Comparison of ENCODE assay signal across 10 cellular contexts in the genomic region with DNA sequence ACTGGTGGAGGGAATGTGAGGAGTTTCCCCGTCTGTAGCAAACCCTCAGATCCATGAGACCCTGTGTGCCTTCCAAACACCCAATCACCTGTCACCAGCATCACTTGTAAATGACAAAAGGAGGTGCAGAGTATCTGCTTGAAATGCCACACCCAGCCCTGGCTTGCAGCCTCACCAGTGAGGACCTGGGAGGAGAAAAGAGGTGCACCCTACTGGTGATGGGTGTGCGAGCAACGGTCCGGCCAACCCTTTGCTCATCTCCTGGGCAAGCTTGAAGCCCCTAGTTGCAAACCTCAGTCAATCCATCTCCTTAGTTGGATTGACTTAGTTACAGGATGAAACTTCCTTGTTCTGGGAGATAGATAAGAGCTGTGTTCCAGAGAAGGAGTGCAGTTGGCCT.
DNase-seq lines count a peak whose midpoint lies in the region; ATAC-seq, FAIRE-seq and TF ChIP-seq lines count a peak whose summit lies in the region.
"Had no signal": no experiment of that assay in that cellular context is flagged by ENCODE, and none has a peak within 500 bp of the region (broad histone marks: within the 10 kb centered on the region; RNA-seq: fewer than 3 reads in every experiment).

No MANE protein-coding gene starts in this region.

- ATAC-seq in GM19328 (IDR thresholded peaks at IDR 0.05; ENCODE audit: unreplicated experiment) (peak; percentile 69), HG03520 (IDR thresholded peaks at IDR 0.05; ENCODE audit: unreplicated experiment) (peak; percentile 76)

- no peak overlapping the region for H3K27ac ChIP-seq in brain microvascular endothelial cell
- H3K27ac ChIP-seq in small intestine (ENCODE audit: low read depth in 1 of 2, low read length in 1 of 2), result no peak overlapping the region
- H3K27ac ChIP-seq: SK-N-MC had no signal

- H3K4me3 ChIP-seq in brain microvascular endothelial cell (ENCODE audit: low read depth, low read length), result no peak overlapping the region
- H3K4me3 ChIP-seq in small intestine (ENCODE audit: low read depth in 1 of 2, low read length in 2 of 2), result no peak overlapping the region
- H3K4me3 ChIP-seq: SK-N-MC had no signal

- FAIRE-seq in small intestine (lab: Jason Lieb, UNC), result no peak

- H3K4me1 ChIP-seq in small intestine (ENCODE audit: control insufficient read depth in 2 of 2, insufficient read depth in 1 of 2, low read depth in 1 of 2, low read length in 1 of 2), result no peaks in the 10 kb centered on the region

- no peaks in the 10 kb centered on the region for H3K36me3 ChIP-seq in brain microvascular endothelial cell (replicated peaks)
- H3K36me3 ChIP-seq in small intestine (ENCODE audit: control insufficient read depth in 2 of 2, insufficient read depth in 2 of 2, low read length in 2 of 2), result no peaks in the 10 kb centered on the region

- TF ChIP-seq CTCF in GM10266 (IDR thresholded peaks at IDR 0.05; ENCODE audit: control insufficient read depth, insufficient read depth, low read depth, missing control alignments) (peak; percentile 13), brain microvascular endothelial cell (IDR thresholded peaks at IDR 0.05; ENCODE audit: low read depth, low read length, missing control alignments) (peak; percentile 16)

- no peaks in the 10 kb centered on the region for H3K9me3 ChIP-seq in small intestine (ENCODE audit: control insufficient read depth, low read depth)

- DNase-seq in GM10266 (ENCODE audit: extremely low spot score) (peak; percentile 46), brain microvascular endothelial cell (no peak), small intestine (no peak), OCI-M1 (lab: John Stamatoyannopoulos, UW) (no peak), H4 (ENCODE audit: low spot score) (no peak), AML-193 (lab: John Stamatoyannopoulos, UW) (no peak)
- DNase-seq: naive B cell had no signal

- in situ Hi-C loops in brain microvascular endothelial cell (cut with HindIII; ENCODE audit: low pct_ligation_motif_present, low sequenced_read_pairs), result no loop called here

- 36 to 62% (median 51%) methylated on average over 4 of the region's 4 CpGs for WGBS in small intestine, 3 donors

- H3K27me3 ChIP-seq in brain microvascular endothelial cell (replicated peaks), result no peaks in the 10 kb centered on the region
- no peaks in the 10 kb centered on the region for H3K27me3 ChIP-seq in small intestine (ENCODE audit: control insufficient read depth in 2 of 2, insufficient read depth in 2 of 2, low read length in 2 of 2)
